In the genomic region with DNA sequence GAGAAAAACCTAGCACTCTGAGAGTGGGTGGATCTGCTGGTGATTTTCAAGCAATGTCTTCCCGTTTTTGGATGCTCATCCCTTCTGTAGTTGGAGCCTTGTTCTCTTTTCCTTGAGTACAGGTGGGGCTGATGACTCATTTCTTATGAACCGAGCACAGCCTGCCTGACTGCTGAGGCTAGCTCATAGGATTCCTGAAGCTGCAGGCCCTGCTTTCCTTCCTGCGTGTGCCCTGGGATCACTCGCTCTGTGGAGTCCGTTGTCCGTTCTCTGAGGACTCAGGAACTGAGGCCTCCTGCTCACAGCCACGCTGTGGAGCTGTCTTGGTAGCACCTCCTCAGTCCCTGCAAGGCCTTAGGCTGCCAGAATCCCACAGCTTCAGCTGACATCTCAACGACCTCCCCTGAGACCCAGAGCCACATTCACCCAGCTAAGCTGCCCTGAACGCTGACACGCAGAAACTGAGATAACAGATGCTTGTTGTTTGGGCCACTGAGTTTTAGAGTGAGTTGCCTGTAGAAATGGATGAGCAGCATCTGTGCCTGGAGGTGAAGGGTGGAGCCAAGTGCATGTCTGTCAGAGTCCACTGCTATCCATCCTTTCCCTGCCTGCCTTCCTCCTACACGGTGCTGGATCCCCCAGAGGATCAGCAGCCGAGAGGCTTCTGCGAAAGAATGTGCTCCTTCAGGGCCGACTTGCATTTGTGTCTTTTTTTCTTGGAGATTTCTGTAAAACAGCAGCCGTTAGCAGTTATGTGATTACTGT, we compare ENCODE assay signal across 9 cellular contexts.
DNase-seq lines count a peak whose midpoint lies in the region; ATAC-seq, FAIRE-seq and TF ChIP-seq lines count a peak whose summit lies in the region.
"Had no signal": no experiment of that assay in that cellular context is flagged by ENCODE, and none has a peak within 500 bp of the region (broad histone marks: within the 10 kb centered on the region; RNA-seq: fewer than 3 reads in every experiment).

No MANE protein-coding gene starts in this region.

- no peaks in the 10 kb centered on the region for H3K9me3 Mint-ChIP-seq in CD4-positive, CD25-positive, alpha-beta regulatory T cell

- peak in 1 of 3 donors; percentile 9 for DNase-seq in CD4-positive, CD25-positive, alpha-beta regulatory T cell
- DNase-seq in GM12878 (ENCODE audit: low read depth, low spot score) (no peak), left lobe of liver (ENCODE audit: low spot score) (no peak), GOT3 (lab: John Stamatoyannopoulos, UW) (no peak), COLO829 (ENCODE audit: low spot score) (no peak)
- no peak for DNase-seq in effector CD8-positive, alpha-beta T cell (lab: John Stamatoyannopoulos, UW)
- DNase-seq in stimulated activated CD4-positive, alpha-beta T cell treated with anti-CD3 and anti-CD28 coated beads, Interleukin-15, amount 100 ng/mL, for 24 hours: no peak
- DNase-seq: NCI-H187 treated with DMSO at 0.1 percent for 48 hours had no signal

- peak overlapping the region in 3 of 4 donors; percentile 67 to 84 (median 83) for H3K4me3 Mint-ChIP-seq in CD4-positive, CD25-positive, alpha-beta regulatory T cell

- RAD21 ChIA-PET in GM12878 (lab: Charles Lee; ENCODE audit: unreplicated experiment): interaction anchor here (2.6 to 6.0 kb wide), 2 partner anchors 15 to 31 kb away, joined by 10 to 36 read pairs; no protein-coding TSS in a partner anchor

- no peak overlapping the region for H2AFZ ChIP-seq in GM12878 (ENCODE audit: control insufficient read depth, low read depth, low read length)

- H3K4me1 ChIP-seq in CD4-positive, CD25-positive, alpha-beta regulatory T cell (ENCODE audit: control insufficient read depth, insufficient read depth, low read length, poor library complexity, severe bottlenecking): peaks cover 58% of the 10 kb centered on the region
- H3K4me1 ChIP-seq in GM12878 (ENCODE audit: control insufficient read depth, insufficient read depth, low read length): peaks cover 40% of the 10 kb centered on the region

- intact Hi-C loops in GM12878 (cut with micrococcal nuclease; ENCODE audit: unreplicated experiment): loop anchor here (10.0 kb wide), 1 partner anchor 473 kb away; the partner anchor contains the start of gene ING1

- no peaks in the 10 kb centered on the region; the same call in 1 of the 2 replicates for H4K20me1 ChIP-seq in GM12878 (ENCODE audit: control insufficient read depth, insufficient read depth)

- H3K36me3 Mint-ChIP-seq in CD4-positive, CD25-positive, alpha-beta regulatory T cell: no peaks in the 10 kb centered on the region

- H3K9ac ChIP-seq in GM12878 (ENCODE audit: control insufficient read depth, insufficient read depth, low read length): peak overlapping the region; percentile 24; the same call in 1 of the 2 replicates

- no peak for TF ChIP-seq RAD21 in GM12878 (IDR thresholded peaks at IDR 0.05; ENCODE audit: insufficient read depth, low read depth, low read length)

- no peak for TF ChIP-seq EP300 in GM12878 (IDR thresholded peaks at IDR 0.05; ENCODE audit: borderline replicate concordance in 1 of 2, control insufficient read depth in 1 of 2, low read depth in 2 of 2, low read length in 2 of 2)

- CTCF ChIA-PET in GM12878 (lab: Yijun Ruan, JAX): interaction anchor here (1.0 to 4.1 kb wide), 5 partner anchors 10 to 120 kb away, joined by 3 to 20 read pairs (median 5); no protein-coding TSS in a partner anchor

- peak overlapping the region; percentile 95 for H3K4me2 ChIP-seq in GM12878 (ENCODE audit: control insufficient read depth, insufficient read depth)

- in situ Hi-C loops in GM12878 (cut with MboI): no loop called here

- H3K27me3 ChIP-seq in CD4-positive, CD25-positive, alpha-beta regulatory T cell (ENCODE audit: control insufficient read depth, insufficient read depth, low read length): no peaks in the 10 kb centered on the region
- H3K27me3 ChIP-seq in GM12878 (replicated peaks in 1 of 2; ENCODE audit: control insufficient read depth in 2 of 2, insufficient read depth in 2 of 2, low read length in 1 of 2): no peaks in the 10 kb centered on the region

- 75% methylated on average over 15 of the region's 15 CpGs for WGBS in GM12878 (ENCODE audit: insufficient coverage, insufficient replicate concordance, low lambda C conversion rate, missing lambda C conversion rate)

- H3K9me3 ChIP-seq in CD4-positive, CD25-positive, alpha-beta regulatory T cell (ENCODE audit: control insufficient read depth in 2 of 2, low read length in 2 of 2): no peaks in the 10 kb centered on the region
- H3K9me3 ChIP-seq in GM12878 (replicated peaks; ENCODE audit: control insufficient read depth, insufficient read depth, low read length): peaks cover 2% of the 10 kb centered on the region; the same call in 2 of the 3 replicates

- no peak for TF ChIP-seq POLR2A in GM12878 (IDR thresholded peaks at IDR 0.05; ENCODE audit: low read depth, low read length)

- no peak for TF ChIP-seq CTCF in GM12878 (IDR thresholded peaks at IDR 0.05 in 2 of 3, conservative IDR thresholded peaks at IDR 0.05 in 1 of 3; ENCODE audit: control insufficient read depth in 2 of 3, extremely low read depth in 1 of 3, insufficient read depth in 1 of 3, low read depth in 3 of 3, low read length in 3 of 3)

- no TSS peak for BruUV-seq in GM12878 (replicated peaks; lab: Mats Ljungman, UMichigan)

- H3K27ac ChIP-seq in CD4-positive, CD25-positive, alpha-beta regulatory T cell (ENCODE audit: insufficient read depth, low read length, poor library complexity, severe bottlenecking): no peak overlapping the region
- no peak overlapping the region; the same call in 1 of the 2 replicates for H3K27ac ChIP-seq in GM12878 (ENCODE audit: control insufficient read depth, insufficient read depth)

- no peaks in the 10 kb centered on the region for H3K36me3 ChIP-seq in CD4-positive, CD25-positive, alpha-beta regulatory T cell (ENCODE audit: control insufficient read depth, insufficient read depth, low read length)
- H3K36me3 ChIP-seq in GM12878 (ENCODE audit: control insufficient read depth in 2 of 2, insufficient read depth in 2 of 2, low read length in 1 of 2): peaks cover 0 to 1% of the 10 kb centered on the region in 2 experiments; a peak in 2 of 4 replicates

- peaks cover 33 to 97% (median 74%) of the 10 kb centered on the region in 4 donors for H3K4me1 Mint-ChIP-seq in CD4-positive, CD25-positive, alpha-beta regulatory T cell

- no peaks in the 10 kb centered on the region for H3K27me3 Mint-ChIP-seq in CD4-positive, CD25-positive, alpha-beta regulatory T cell

- POLR2A ChIA-PET in GM12878 (lab: Charles Lee): interaction anchor here (1.0 kb wide), 1 partner anchor 15 kb away, joined by 3 read pairs; no protein-coding TSS in a partner anchor

- SMC1A ChIA-PET in GM12878 (lab: Charles Lee; ENCODE audit: uncharacterized antibody, unreplicated experiment): interaction anchor here (0.7 to 10.0 kb wide), 10 partner anchors 8 to 119 kb away, joined by 3 to 99 read pairs (median 6); no protein-coding TSS in a partner anchor

- peaks cover 92% of the 10 kb centered on the region for H3K79me2 ChIP-seq in GM12878 (ENCODE audit: control insufficient read depth, insufficient read depth, low read length)

- no peak for ATAC-seq in CD4-positive, CD25-positive, alpha-beta regulatory T cell (ENCODE audit: low read depth in 2 of 2)
- ATAC-seq in HG03064 (IDR thresholded peaks at IDR 0.05; ENCODE audit: low read depth, unreplicated experiment) (peak; percentile 29), GM12878 (no peak), left lobe of liver (peak; percentile 38)

- peak overlapping the region; percentile 76 for H3K4me3 ChIP-seq in CD4-positive, CD25-positive, alpha-beta regulatory T cell (ENCODE audit: low read depth, low read length)
- peak overlapping the region; percentile 67 for H3K4me3 ChIP-seq in GM12878

- H3K27ac Mint-ChIP-seq in CD4-positive, CD25-positive, alpha-beta regulatory T cell: peak overlapping the region; percentile 34 to 89 (median 86)

- FAIRE-seq in GM12878 (lab: Jason Lieb, UNC): no peak

TF ChIP-seq in GM12878, 131 proteins besides CTCF, POLR2A, EP300 and RAD21 (continues in another document):
- TF ChIP-seq PBX3 (IDR thresholded peaks at IDR 0.05; ENCODE audit: insufficient replicate concordance, low read depth, low read length) (no peak), ZNF217 (IDR thresholded peaks at IDR 0.05) (no peak), IKZF1 (conservative IDR thresholded peaks at IDR 0.05) (peak; percentile 26; the same call in 1 of the 2 replicates), IKZF2 (IDR thresholded peaks at IDR 0.05) (peak in 1 of 2 experiments; percentile 19; a peak in 1 of 4 replicates), BCL3 (IDR thresholded peaks at IDR 0.05; ENCODE audit: borderline replicate concordance, insufficient read depth, low read depth, low read length, poor library complexity, severe bottlenecking) (no peak), MEF2A (IDR thresholded peaks at IDR 0.05; ENCODE audit: insufficient read depth, low read depth, low read length) (no peak), GABPA (IDR thresholded peaks at IDR 0.05; ENCODE audit: low read depth) (no peak), CBFB (IDR thresholded peaks at IDR 0.05; ENCODE audit: low read depth) (no peak), HDAC6 (IDR thresholded peaks at IDR 0.05; ENCODE audit: unreplicated experiment) (no peak), EGR1 (IDR thresholded peaks at IDR 0.05; ENCODE audit: borderline replicate concordance in 1 of 2, low read depth in 2 of 2, low read length in 2 of 2) (no peak), BCL11A (IDR thresholded peaks at IDR 0.05; ENCODE audit: low read depth, low read length) (no peak), EED (IDR thresholded peaks at IDR 0.05; ENCODE audit: low read depth) (peak; percentile 50; the same call in 1 of the 2 replicates), SRF (IDR thresholded peaks at IDR 0.05; ENCODE audit: low read depth in 2 of 2, low read length in 2 of 2) (no peak)

Comparison
In these comparisons a context has a peak if more than half of its experiments do, and no peak if none do; other contexts are left out.
1. ATAC-seq: peak in HG03064 (single experiment) and left lobe of liver (single experiment); none in CD4-positive, CD25-positive, alpha-beta regulatory T cell (0 of 2) and GM12878 (single experiment).